27 cellular contexts compared by ENCODE assay signal in the genomic region with DNA sequence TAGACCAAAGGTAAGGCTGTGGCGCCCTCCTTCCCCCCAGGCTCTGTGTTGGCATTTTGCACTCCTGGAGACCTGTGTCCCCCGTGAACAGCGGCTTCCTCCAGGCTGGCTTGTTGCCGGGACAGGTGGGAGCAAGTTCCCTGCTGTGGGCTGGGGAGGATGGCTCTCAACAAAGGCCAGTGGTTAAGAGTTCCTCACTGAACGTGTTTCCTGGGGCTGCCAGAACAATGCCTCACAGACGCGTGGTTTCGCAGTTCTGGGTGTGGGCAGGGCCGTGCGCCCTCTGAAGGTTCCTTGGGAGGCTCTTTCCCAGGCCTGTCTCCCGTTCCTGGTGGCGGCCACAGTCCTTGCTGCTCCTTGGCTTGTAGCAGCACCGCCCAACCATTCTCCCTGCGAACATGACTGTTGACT. TPM values are rescaled to one million over a fixed set of nuclear protein-coding genes. Genes with fewer than 3 reads are reported as not detected.
A peak's percentile ranks its signal among the peaks of the same experiment; 100 is the strongest.
DNase-seq lines count a peak whose midpoint lies in the region; ATAC-seq, FAIRE-seq and TF ChIP-seq lines count a peak whose summit lies in the region.
"Had no signal": no experiment of that assay in that cellular context is flagged by ENCODE, and none has a peak within 500 bp of the region (broad histone marks: within the 10 kb centered on the region; RNA-seq: fewer than 3 reads in every experiment).

No MANE protein-coding gene starts in this region.

- TF ChIP-seq CTCF in spleen (IDR thresholded peaks at IDR 0.05 in 8 of 11, conservative IDR thresholded peaks at IDR 0.05 in 3 of 11): no peak

- intact Hi-C loops in spleen (cut with DNase I; ENCODE audit: low total_unique reads): no loop called here

- TF ChIP-seq POLR2A in spleen (IDR thresholded peaks at IDR 0.05): no peak
- no peak for TF ChIP-seq POLR2A in H54 (IDR thresholded peaks at IDR 0.05; ENCODE audit: low read depth, low read length)

- FAIRE-seq in H54 (lab: Jason Lieb, UNC): no peak
- FAIRE-seq: astrocyte, endometrium, GM12878 had no signal

- H3K9me3 ChIP-seq in spleen: no peaks in the 10 kb centered on the region
- H3K9me3 ChIP-seq: gastroesophageal sphincter had no signal

- no peak overlapping the region for H3K27ac ChIP-seq in spleen
- H3K27ac ChIP-seq: gastroesophageal sphincter had no signal

- peaks cover 31% of the 10 kb centered on the region for H3K36me3 ChIP-seq in H7 (replicated peaks; ENCODE audit: control insufficient read depth, insufficient read depth, low read length)
- peaks cover 0 to 100% (median 66%) of the 10 kb centered on the region in 6 donors for H3K36me3 ChIP-seq in spleen

- H3K4me1 ChIP-seq in spleen: no peaks in the 10 kb centered on the region
- H3K4me1 ChIP-seq: gastroesophageal sphincter had no signal

- no peak overlapping the region for H3K4me3 ChIP-seq in H7 (ENCODE audit: insufficient read depth, low read depth, low read length)
- no peak overlapping the region for H3K4me3 ChIP-seq in spleen
- H3K4me3 ChIP-seq: gastroesophageal sphincter, GM12878, smooth muscle cell had no signal

- no peak for ATAC-seq in activated CD4-positive, CD25-positive, alpha-beta regulatory T cell treated with anti-CD3 and anti-CD28 coated beads, Interleukin-2, amount 50 U/mL, for 24 hours
- ATAC-seq: activated CD8-positive, alpha-beta memory T cell treated with anti-CD3 and anti-CD28 coated beads, Interleukin-2, amount 10 ng/mL, durations not matched to agents 7 days and 5 days; gastroesophageal sphincter; GM12878; left colon had no signal

- 85 to 92% (median 90%) methylated on average over 14 of the region's 14 CpGs for WGBS in spleen, 5 donors

- peak; percentile 21 for DNase-seq in activated CD4-positive, CD25-positive, alpha-beta regulatory T cell treated with anti-CD3 and anti-CD28 coated beads, Interleukin-2, amount 50 U/mL, for 72 hours
- DNase-seq in H7 (peak; percentile 30), islet precursor cell (peak; percentile 50), spleen (peak; percentile 59), H54 (ENCODE audit: insufficient read length, low spot score) (no peak), NCI-H187 treated with DMSO at 0.1 percent for 48 hours (lab: John Stamatoyannopoulos, UW) (no peak)
- no peak for DNase-seq in stimulated activated naive CD4-positive, alpha-beta T cell (lab: John Stamatoyannopoulos, UW)
- DNase-seq: 8988T; activated CD4-positive, alpha-beta T cell treated with anti-CD3 and anti-CD28 coated beads for 48 hours; activated CD8-positive, alpha-beta memory T cell treated with anti-CD3 and anti-CD28 coated beads, Interleukin-2, amount 10 ng/mL, durations not matched to agents 7 days and 5 days; CD4-positive, alpha-beta T cell; central memory CD4-positive, alpha-beta T cell; HFFc6; hippocampal formation; mesenchymal stem cell; naive B cell; NCI-H1436; NCI-H510A; Right ventricle myocardium superior; substantia nigra had no signal

- H3K27me3 ChIP-seq in H7 (ENCODE audit: control insufficient read depth, insufficient read depth, low read length) (no peaks in the 10 kb centered on the region), spleen (replicated peaks in 1 of 7) (no peaks in the 10 kb centered on the region)
- H3K27me3 ChIP-seq: gastroesophageal sphincter had no signal

RNA-seq across cellular contexts. Expression of a gene that starts 33.4 kb away (rescaled TPM):
- total RNA-seq in H7 (2014; rRNA removed; shearing (Covaris generic)): 61.2 and 70.4 TPM in 2 replicates
- total RNA-seq in spleen: 10 to 100 TPM; 20.2 to 36.6 (median 31.5) TPM
- polyA plus RNA-seq in spleen: 10 to 100 TPM; 19.9 to 29.6 (median 20.1) TPM

Comparison
In these comparisons a context has a peak if more than half of its experiments do, and no peak if none do; other contexts are left out.
1. DNase-seq: peak in activated CD4-positive, CD25-positive, alpha-beta regulatory T cell treated with anti-CD3 and anti-CD28 coated beads, Interleukin-2, amount 50 U/mL, for 72 hours (single experiment), H7 (single experiment), islet precursor cell (single experiment) and spleen (single experiment); none in H54 (single experiment), stimulated activated naive CD4-positive, alpha-beta T cell (0 of 6) and NCI-H187 treated with DMSO at 0.1 percent for 48 hours (single experiment).